20 cellular contexts compared by ENCODE assay signal in genomic region chr13:29452773-29453574, GRCh38.
"Had no signal": no experiment of that assay in that cellular context is flagged by ENCODE, and none has a peak within 500 bp of the region (broad histone marks: within the 10 kb centered on the region; RNA-seq: fewer than 3 reads in every experiment).

No MANE protein-coding gene starts in this region.

- H3K27me3 ChIP-seq: body of pancreas, colonic mucosa, heart left ventricle, ovary, sigmoid colon, tibial artery had no signal

- H3K36me3 ChIP-seq: colonic mucosa, heart left ventricle, ovary, sigmoid colon, tibial artery had no signal

- H3K4me1 Mint-ChIP-seq: naive B cell; stimulated activated effector memory CD8-positive, alpha-beta T cell treated with anti-CD3 and anti-CD28 coated beads, Interleukin-12 subunit alpha, Interleukin-12 subunit beta, amount 100 ng/mL, for 72 hours; T-helper 17 cell had no signal

- H3K4me1 ChIP-seq: colonic mucosa, tibial artery had no signal

- H3K36me3 Mint-ChIP-seq: activated naive CD4-positive, alpha-beta T cell treated with anti-CD3 and anti-CD28 coated beads, Interleukin-2, amount 50 U/mL, for 72 hours; naive B cell; stimulated activated effector memory CD8-positive, alpha-beta T cell treated with anti-CD3 and anti-CD28 coated beads, Interleukin-12 subunit alpha, Interleukin-12 subunit beta, amount 100 ng/mL, for 72 hours; WTC11 had no signal

- DNase-seq: activated CD4-positive, alpha-beta T cell treated with anti-CD3 and anti-CD28 coated beads for 4 hours; activated CD8-positive, alpha-beta T cell treated with anti-CD3 and anti-CD28 coated beads for 36 hours; activated effector memory CD4-positive, alpha-beta T cell treated with Interleukin-2 at 50 U/mL for 16 hours; activated T-cell treated with anti-CD3 and anti-CD28 coated beads, Interleukin-2, amount 50 U/mL, for 4 hours; amygdala; body of pancreas; central memory CD4-positive, alpha-beta T cell; colonic mucosa; heart left ventricle; left colon; naive B cell; ovary; sigmoid colon; stimulated activated CD4-positive, alpha-beta T cell treated with anti-CD3 and anti-CD28 coated beads, Interleukin-12 subunit alpha, Interleukin-12 subunit beta, amount 100 ng/mL, for 4 hours; stimulated activated CD4-positive, alpha-beta T cell treated with anti-CD3 and anti-CD28 coated beads, Interleukin-2, amount 100 ng/mL, for 24 hours; T-helper 17 cell; tibial artery had no signal

- H3K27ac ChIP-seq: body of pancreas, colonic mucosa, ovary, sigmoid colon, tibial artery had no signal

- H3K9me3 Mint-ChIP-seq: activated CD8-positive, alpha-beta T cell treated with anti-CD3 and anti-CD28 coated beads for 36 hours; activated naive CD4-positive, alpha-beta T cell treated with anti-CD3 and anti-CD28 coated beads, Interleukin-2, amount 50 U/mL, for 72 hours; activated T-cell treated with anti-CD3 and anti-CD28 coated beads, Interleukin-2, amount 50 U/mL, for 4 hours; stimulated activated effector memory CD8-positive, alpha-beta T cell treated with anti-CD3 and anti-CD28 coated beads, Interleukin-12 subunit alpha, Interleukin-12 subunit beta, amount 100 ng/mL, for 72 hours had no signal

- H3K9me3 ChIP-seq: body of pancreas, colonic mucosa, heart left ventricle, ovary, sigmoid colon, tibial artery had no signal

- H3K4me3 ChIP-seq: body of pancreas, colonic mucosa, heart left ventricle, ovary, sigmoid colon, tibial artery had no signal

- H3K4me3 Mint-ChIP-seq: activated CD8-positive, alpha-beta T cell treated with anti-CD3 and anti-CD28 coated beads for 36 hours; activated T-cell treated with anti-CD3 and anti-CD28 coated beads, Interleukin-2, amount 50 U/mL, for 4 hours; naive B cell; stimulated activated effector memory CD8-positive, alpha-beta T cell treated with anti-CD3 and anti-CD28 coated beads, Interleukin-12 subunit alpha, Interleukin-12 subunit beta, amount 100 ng/mL, for 72 hours; T-helper 17 cell; WTC11 had no signal

- H3K27ac Mint-ChIP-seq: activated CD8-positive, alpha-beta T cell treated with anti-CD3 and anti-CD28 coated beads for 36 hours; activated naive CD4-positive, alpha-beta T cell treated with anti-CD3 and anti-CD28 coated beads, Interleukin-2, amount 50 U/mL, for 72 hours; stimulated activated effector memory CD8-positive, alpha-beta T cell treated with anti-CD3 and anti-CD28 coated beads, Interleukin-12 subunit alpha, Interleukin-12 subunit beta, amount 100 ng/mL, for 72 hours; T-helper 17 cell; WTC11 had no signal
